Comparison of ENCODE assay signal across 8 cellular contexts in genomic region chr19:39448271-39448670, GRCh38. TPM values are rescaled to one million over a fixed set of nuclear protein-coding genes. Genes with fewer than 3 reads are reported as not detected.
A peak's percentile ranks its signal among the peaks of the same experiment; 100 is the strongest.
DNase-seq lines count a peak whose midpoint lies in the region; ATAC-seq and TF ChIP-seq lines count a peak whose summit lies in the region.

No MANE protein-coding gene starts in this region.

- peaks cover 86% of the 10 kb centered on the region for H3K79me2 ChIP-seq in hepatocyte

- H3K36me3 Mint-ChIP-seq in T-cell, result peaks cover 42% of the 10 kb centered on the region

- peaks cover 75 to 80% (median 77%) of the 10 kb centered on the region in 3 donors for H3K4me1 Mint-ChIP-seq in T-cell

- H3K9me3 Mint-ChIP-seq in T-cell, result no peaks in the 10 kb centered on the region

- no peaks in the 10 kb centered on the region for H3K9me2 ChIP-seq in hepatocyte (replicated peaks; ENCODE audit: insufficient read depth)

- H3K4me1 ChIP-seq in BLaER1 (peaks cover 53% of the 10 kb centered on the region), hepatocyte (ENCODE audit: insufficient read depth) (peaks cover 19% of the 10 kb centered on the region)

- no peak for TF ChIP-seq CTCF in hepatocyte (IDR thresholded peaks at IDR 0.05; ENCODE audit: poor library complexity)

- H3K27ac Mint-ChIP-seq in T-cell, result peak overlapping the region; percentile 68 to 71

- peak overlapping the region; percentile 9; the same call in 1 of the 2 replicates for H3K9ac ChIP-seq in BLaER1

- H3K27me3 Mint-ChIP-seq in T-cell, result no peaks in the 10 kb centered on the region

- H3K9me3 ChIP-seq in BLaER1, result no peaks in the 10 kb centered on the region
- H3K9me3 ChIP-seq in hepatocyte (ENCODE audit: low read depth), result no peaks in the 10 kb centered on the region

- H3K4me2 ChIP-seq in BLaER1, result peak overlapping the region; percentile 96
- peak overlapping the region; percentile 85 for H3K4me2 ChIP-seq in hepatocyte

- CTCF ChIA-PET in T-cell (lab: Charles Lee), result interaction anchor here in 1 of 2 donors (0.6 to 0.8 kb wide), 2 partner anchors 8 to 27 kb away, joined by 3 read pairs; no protein-coding TSS in a partner anchor

- peaks cover 75% of the 10 kb centered on the region for H4K20me1 ChIP-seq in BLaER1
- peaks cover 48% of the 10 kb centered on the region for H4K20me1 ChIP-seq in hepatocyte (ENCODE audit: insufficient read depth, poor library complexity, severe bottlenecking)

- peak overlapping the region; percentile 60 to 96 (median 94) for H3K4me3 Mint-ChIP-seq in T-cell

- peak; percentile 49 for ATAC-seq in GM21447 (IDR thresholded peaks at IDR 0.05; ENCODE audit: unreplicated experiment)
- ATAC-seq in T-cell (replicated peaks in 1 of 4), result no peak
- no peak for ATAC-seq in HG02763 (IDR thresholded peaks at IDR 0.05; ENCODE audit: unreplicated experiment)
- no peak for ATAC-seq in HG03097 (IDR thresholded peaks at IDR 0.05; ENCODE audit: low FRiP score, unreplicated experiment)

- H3K27ac ChIP-seq in BLaER1, result no peak overlapping the region
- H3K27ac ChIP-seq in hepatocyte, result no peak overlapping the region

- DNase-seq in T-cell, result no peak
- no peak for DNase-seq in hepatocyte (ENCODE audit: low spot score)
- DNase-seq in cerebellar nuclear complex (lab: John Stamatoyannopoulos, UW), result no peak
- no peak for DNase-seq in NCI-H187 (lab: John Stamatoyannopoulos, UW)

- H3K36me3 ChIP-seq in BLaER1 (peaks cover 65% of the 10 kb centered on the region), hepatocyte (replicated peaks; ENCODE audit: insufficient read depth, low read depth) (no peaks in the 10 kb centered on the region)

- H2AFZ ChIP-seq in hepatocyte, result no peak overlapping the region

- 78% methylated on average over 3 of the region's 3 CpGs for WGBS in hepatocyte (ENCODE audit: low lambda C conversion rate, missing lambda C conversion rate)

- H3K27me3 ChIP-seq in BLaER1, result no peaks in the 10 kb centered on the region
- no peaks in the 10 kb centered on the region for H3K27me3 ChIP-seq in hepatocyte

- H3K4me3 ChIP-seq in BLaER1 (no peak overlapping the region), hepatocyte (no peak overlapping the region)

- POLR2A ChIA-PET in T-cell (lab: Charles Lee), result interaction anchor here (0.6 to 3.7 kb wide), 4 partner anchors 12 to 57 kb away, joined by 3 to 57 read pairs (median 5); partner anchors contain the start of genes MED29 (in 1 of the 2), RPS16 (in 1 of the 2) and TIMM50 (in 1 of the 2)

RNA-seq across cellular contexts. Expression of gene SUPT5H, which starts 2.9 kb away (rescaled TPM):
- total RNA-seq in T-cell (100 to 1,000 TPM; 180 to 301 (median 194) TPM), hepatocyte (63.7 and 71.6 TPM in 2 replicates)
- 184 and 213 TPM in 2 replicates for polyA plus RNA-seq in hepatocyte

RNA-seq across cellular contexts. Expression of gene RPS16, which starts 12.5 kb away (rescaled TPM):
- total RNA-seq in T-cell, result 1,000 to 10,000 TPM; 3,669 to 4,521 (median 4,268) TPM
- total RNA-seq in hepatocyte, result 63.8 and 115 TPM in 2 replicates
- 409 and 411 TPM in 2 replicates for polyA plus RNA-seq in hepatocyte

RNA-seq across cellular contexts. Expression of gene TIMM50, which starts 32.4 kb away (rescaled TPM):
- total RNA-seq in T-cell, result 10 to 100 TPM; 50.5 to 53.7 (median 53.0) TPM
- 53.1 and 57.2 TPM in 2 replicates for total RNA-seq in hepatocyte
- 56.4 and 61.7 TPM in 2 replicates for polyA plus RNA-seq in hepatocyte

RNA-seq across cellular contexts. Expression of gene PLEKHG2, which starts 35.8 kb away (rescaled TPM):
- 10 to 100 TPM; 25.2 to 88.1 (median 36.7) TPM for total RNA-seq in T-cell
- total RNA-seq in hepatocyte, result 17.7 and 25.3 TPM in 2 replicates
- polyA plus RNA-seq in hepatocyte, result 34.0 and 44.0 TPM in 2 replicates

RNA-seq across cellular contexts. Expression of gene ZFP36, which starts 41.6 kb away (rescaled TPM):
- total RNA-seq in T-cell (1,000 to 10,000 TPM in 1 of 5 donors, 100 to 1,000 TPM in 4; 208 to 1,013 (median 233) TPM), hepatocyte (72.9 and 95.8 TPM in 2 replicates)
- 1,034 and 1,087 TPM in 2 replicates for polyA plus RNA-seq in hepatocyte

Comparison
In these comparisons a context has a peak if more than half of its experiments do, and no peak if none do; other contexts are left out.
1. RNA of gene RPS16, which starts 12.5 kb away (total RNA-seq): 3,669 to 4,521 TPM in T-cell; 63.8 to 115 TPM in hepatocyte; every median in the first group is over 10 times any median in the second.